In genomic region chr16:19683453-19684236, GRCh38 we compare ENCODE assay signal across 21 cellular contexts.
DNase-seq lines count a peak whose midpoint lies in the region; ATAC-seq and TF ChIP-seq lines count a peak whose summit lies in the region.
"Had no signal": no experiment of that assay in that cellular context is flagged by ENCODE, and none has a peak within 500 bp of the region (broad histone marks: within the 10 kb centered on the region; RNA-seq: fewer than 3 reads in every experiment).

No MANE protein-coding gene starts in this region.

- ATAC-seq in HG02970 (IDR thresholded peaks at IDR 0.05; ENCODE audit: low FRiP score, unreplicated experiment) = no peak
- ATAC-seq in GM19035 (IDR thresholded peaks at IDR 0.05; ENCODE audit: unreplicated experiment) = no peak
- ATAC-seq: GM23338, HCT116 had no signal

- no peak for DNase-seq in caudate nucleus (lab: John Stamatoyannopoulos, UW)
- DNase-seq in middle frontal gyrus (ENCODE audit: extremely low spot score, low spot score) = peak; percentile 27
- DNase-seq in superior temporal gyrus (ENCODE audit: extremely low spot score) = peak; percentile 75
- no peak for DNase-seq in HEK293T (ENCODE audit: extremely low spot score)
- DNase-seq in RKO (ENCODE audit: low spot score) = no peak
- DNase-seq: ACHN; BE2C; C1 segment of cervical spinal cord; CD4-positive, CD25-positive, alpha-beta regulatory T cell; CD8-positive, alpha-beta memory T cell; COR-L47; DMS 273 treated with DMSO at 0.1 percent for 48 hours; H7; IMR-90; KBM-7 had no signal

- POLR2A ChIA-PET in HEK293T (lab: Yijun Ruan, JAX) = no interaction called here

- CTCF ChIA-PET in HEK293T (lab: Yijun Ruan, JAX) = no interaction called here

- peak overlapping the region; percentile 53 for H3K27ac ChIP-seq in angular gyrus (ENCODE audit: low read depth, low read length)
- H3K27ac ChIP-seq in caudate nucleus (ENCODE audit: low read depth, low read length) = peak overlapping the region; percentile 31
- H3K27ac ChIP-seq: HL-60 had no signal

TF ChIP-seq in HEK293T, 16 proteins besides CTCF, POLR2A, EP300 and RAD21:
- no peak for TF ChIP-seq PKNOX1 (IDR thresholded peaks at IDR 0.05)
- TF ChIP-seq CTBP1 (IDR thresholded peaks at IDR 0.05; ENCODE audit: borderline replicate concordance) = no peak
- TF ChIP-seq FOXK2 (IDR thresholded peaks at IDR 0.05) = no peak
- no peak for TF ChIP-seq LEF1 (IDR thresholded peaks at IDR 0.05; ENCODE audit: borderline replicate concordance)
- no peak for TF ChIP-seq SUZ12 (IDR thresholded peaks at IDR 0.05)
- TF ChIP-seq SP1 (IDR thresholded peaks at IDR 0.05) = no peak
- no peak for TF ChIP-seq NFRKB (IDR thresholded peaks at IDR 0.05)
- no peak for TF ChIP-seq ZNF384 (IDR thresholded peaks at IDR 0.05)
- no peak for TF ChIP-seq TARDBP (IDR thresholded peaks at IDR 0.05)
- no peak for TF ChIP-seq ARNT (IDR thresholded peaks at IDR 0.05)
- no peak for TF ChIP-seq BHLHE40 (IDR thresholded peaks at IDR 0.05; ENCODE audit: borderline replicate concordance)
- TF ChIP-seq FOXM1 (IDR thresholded peaks at IDR 0.05; ENCODE audit: borderline replicate concordance) = no peak
- TF ChIP-seq ELF4 (IDR thresholded peaks at IDR 0.05) = no peak

Comparison
In these comparisons a context has a peak if more than half of its experiments do, and no peak if none do; other contexts are left out.
1. DNase-seq: peak in middle frontal gyrus (single experiment) and superior temporal gyrus (single experiment); none in caudate nucleus (0 of 61), HEK293T (single experiment) and RKO (single experiment).